In genomic region chr10:132652446-132652845, GRCh38 we compare ENCODE assay signal across 20 cellular contexts.
"Had no signal": no experiment of that assay in that cellular context is flagged by ENCODE, and none has a peak within 500 bp of the region (broad histone marks: within the 10 kb centered on the region; RNA-seq: fewer than 3 reads in every experiment).

No MANE protein-coding gene starts in this region.

- FAIRE-seq: colon, kidney, small intestine had no signal

- DNase-seq: effector memory CD8-positive, alpha-beta T cell; kidney; left cardiac atrium; left ventricle myocardium inferior; mesenchymal stem cell; midbrain; nephron progenitor cell; retina; small intestine; stimulated activated CD4-positive, alpha-beta T cell treated with anti-CD3 and anti-CD28 coated beads, Interleukin-2, amount 100 ng/mL, for 48 hours; stimulated activated naive CD8-positive, alpha-beta T cell treated with anti-CD3 and anti-CD28 coated beads, Interleukin-15, Interleukin-2, amounts not matched to agents 100 U/mL and 50 U/mL, for 24 hours; testis had no signal

- H3K27me3 Mint-ChIP-seq: dendritic cell treated with granulocyte-macrophage colony-stimulating factor and Interleukin-4, amounts not matched to agents 40 ng/mL and 50 ng/mL, for 4 days; effector memory CD8-positive, alpha-beta T cell had no signal

- H3K4me3 ChIP-seq: esophagus muscularis mucosa, hepatocyte, left ventricle myocardium inferior, lung, psoas muscle, testis, tibial nerve had no signal

- H3K4me1 ChIP-seq: psoas muscle had no signal

- H3K27me3 ChIP-seq: esophagus muscularis mucosa, hepatocyte, testis, tibial nerve had no signal

- H2AFZ ChIP-seq: hepatocyte had no signal

- ATAC-seq: effector memory CD8-positive, alpha-beta T cell; left cardiac atrium; psoas muscle; stimulated activated naive CD8-positive, alpha-beta T cell treated with anti-CD3 and anti-CD28 coated beads, Interleukin-15, Interleukin-2, amounts not matched to agents 100 U/mL and 50 U/mL, for 24 hours had no signal

- H3K27ac ChIP-seq: epithelial cell of prostate, esophagus muscularis mucosa, hepatocyte, left ventricle myocardium inferior, psoas muscle, testis had no signal

- H3K27ac Mint-ChIP-seq: dendritic cell treated with granulocyte-macrophage colony-stimulating factor and Interleukin-4, amounts not matched to agents 40 ng/mL and 50 ng/mL, for 4 days; nephron progenitor cell had no signal

- H3K79me2 ChIP-seq: hepatocyte had no signal

- H3K9me3 ChIP-seq: esophagus muscularis mucosa, left ventricle myocardium inferior, psoas muscle, testis, tibial nerve had no signal

- H3K4me2 ChIP-seq: hepatocyte had no signal

- H3K9me3 Mint-ChIP-seq: dendritic cell treated with granulocyte-macrophage colony-stimulating factor and Interleukin-4, amounts not matched to agents 40 ng/mL and 50 ng/mL, for 4 days; effector memory CD8-positive, alpha-beta T cell; nephron progenitor cell had no signal

- H3K4me3 Mint-ChIP-seq: dendritic cell treated with granulocyte-macrophage colony-stimulating factor and Interleukin-4, amounts not matched to agents 40 ng/mL and 50 ng/mL, for 4 days; effector memory CD8-positive, alpha-beta T cell; nephron progenitor cell had no signal
